ENCODE assay signal across 8 cellular contexts in genomic region chr14:68140111-68140741, GRCh38.
A peak's percentile ranks its signal among the peaks of the same experiment; 100 is the strongest.
DNase-seq lines count a peak whose midpoint lies in the region; ATAC-seq, FAIRE-seq and TF ChIP-seq lines count a peak whose summit lies in the region.

No MANE protein-coding gene starts in this region.

- CTCF ChIA-PET in mammary epithelial cell (lab: Charles Lee; ENCODE audit: low non-redundant PET) (interaction anchor here (0.6 kb wide), 2 partner anchors 9 to 196 kb away, joined by 3 read pairs; no protein-coding TSS in a partner anchor), HepG2 (lab: Yijun Ruan, JAX; ENCODE audit: low intra/inter-chr PET ratio, low total read pairs) (no interaction called here)

- intact Hi-C loops in mammary epithelial cell (cut with micrococcal nuclease) (loop anchor here (2.0 to 10.0 kb wide), 8 partner anchors 51 to 805 kb away; no protein-coding TSS in a partner anchor), HepG2 (cut with micrococcal nuclease; ENCODE audit: unreplicated experiment) (no loop called here)

- no peak for TF ChIP-seq EP300 in HepG2 (IDR thresholded peaks at IDR 0.05; ENCODE audit: low read depth in 2 of 2, low read length in 2 of 2)
- TF ChIP-seq EP300 in HepG2 (CRISPR knock-in tag; IDR thresholded peaks at IDR 0.05; ENCODE audit: borderline replicate concordance), result no peak

- H3K79me2 ChIP-seq in mammary epithelial cell (ENCODE audit: insufficient read depth, low read length) (no peaks in the 10 kb centered on the region), HepG2 (ENCODE audit: insufficient read depth, low read length) (no peaks in the 10 kb centered on the region)

- no peak for TF ChIP-seq RAD21 in HepG2 (CRISPR knock-in tag; IDR thresholded peaks at IDR 0.05)

- no peaks in the 10 kb centered on the region for H4K20me1 ChIP-seq in mammary epithelial cell (ENCODE audit: insufficient read depth, low read length)
- no peaks in the 10 kb centered on the region for H4K20me1 ChIP-seq in HepG2 (ENCODE audit: insufficient read depth, low read length)

- H3K9me3 ChIP-seq in mammary epithelial cell (replicated peaks; ENCODE audit: insufficient read depth, low read length), result no peaks in the 10 kb centered on the region
- no peaks in the 10 kb centered on the region for H3K9me3 ChIP-seq in HepG2 (ENCODE audit: low read length)

- 0% methylated on average over 2 of the region's 2 CpGs for whole genome bisulfite sequencing in mammary epithelial cell (ENCODE audit: low coverage, missing lambda C conversion rate)
- WGBS in HepG2 (ENCODE audit: low lambda C conversion rate), result 42% methylated on average over 2 of the region's 2 CpGs
- WGBS in urinary bladder, result 21% methylated on average over 2 of the region's 2 CpGs

- H3K9ac ChIP-seq in mammary epithelial cell (ENCODE audit: insufficient read depth, low read length), result peak overlapping the region; percentile 90
- no peak overlapping the region for H3K9ac ChIP-seq in HepG2 (ENCODE audit: insufficient read depth, low read depth, low read length)

- POLR2A ChIA-PET in HepG2 (lab: Yijun Ruan, JAX), result no interaction called here

- H3K4me1 ChIP-seq in mammary epithelial cell (ENCODE audit: insufficient read depth, low read length) (peaks cover 82% of the 10 kb centered on the region), HepG2 (ENCODE audit: insufficient read depth, low read length) (peaks cover 46% of the 10 kb centered on the region), urinary bladder (ENCODE audit: insufficient read depth) (peaks cover 3% of the 10 kb centered on the region)

- dilution Hi-C loops in mammary epithelial cell (cut with HindIII; ENCODE audit: low sequenced_read_pairs), result no loop called here

- in situ Hi-C loops in ACHN (cut with HindIII; ENCODE audit: low pct_ligation_motif_present, low pct_unique_long_range_greater_than_20kb, low sequenced_read_pairs), result loop anchor here (25.0 kb wide), 1 partner anchor 203 kb away; no protein-coding TSS in a partner anchor
- in situ Hi-C loops in mammary epithelial cell (cut with MboI; ENCODE audit: low sequenced_read_pairs in 2 of 2), result no loop called here
- in situ Hi-C loops in HepG2 (cut with HindIII; ENCODE audit: extremely low pct_ligation_motif_present, low pct_unique_long_range_greater_than_20kb), result no loop called here

- no peaks in the 10 kb centered on the region for H3K27me3 ChIP-seq in mammary epithelial cell (ENCODE audit: insufficient read depth, low read length)
- no peaks in the 10 kb centered on the region for H3K27me3 ChIP-seq in HepG2 (ENCODE audit: control insufficient read depth in 1 of 2, insufficient read depth in 2 of 2, low read length in 2 of 2)

- H3K36me3 ChIP-seq in mammary epithelial cell (ENCODE audit: insufficient read depth, low read length) (no peaks in the 10 kb centered on the region), HepG2 (replicated peaks in 1 of 2; ENCODE audit: control insufficient read depth in 1 of 2, insufficient read depth in 2 of 2, low read length in 2 of 2) (no peaks in the 10 kb centered on the region), urinary bladder (ENCODE audit: insufficient read depth) (no peaks in the 10 kb centered on the region)

- no peak for TF ChIP-seq CTCF in mammary epithelial cell (conservative IDR thresholded peaks at IDR 0.05 in 1 of 2, IDR thresholded peaks at IDR 0.05 in 1 of 2; ENCODE audit: extremely low read depth in 1 of 2, insufficient read depth in 1 of 2, low read depth in 1 of 2, low read length in 2 of 2)
- no peak for TF ChIP-seq CTCF in HepG2 (CRISPR knock-in tag; IDR thresholded peaks at IDR 0.05)

- no peak for FAIRE-seq in HepG2 (lab: Jason Lieb, UNC)

- peak overlapping the region; percentile 99 for H3K27ac ChIP-seq in mammary epithelial cell (ENCODE audit: insufficient read depth, low read depth, low read length)
- H3K27ac ChIP-seq in HepG2 (ENCODE audit: extremely low read length, insufficient read depth, low read length), result no peak overlapping the region
- H3K27ac ChIP-seq in urinary bladder (ENCODE audit: low read depth), result peak overlapping the region; percentile 60

- ATAC-seq in HepG2 (no peak), GM19035 (IDR thresholded peaks at IDR 0.05; ENCODE audit: unreplicated experiment) (no peak)

- no peak overlapping the region for H3K4me3 ChIP-seq in mammary epithelial cell (replicated peaks in 1 of 3; ENCODE audit: insufficient read depth in 1 of 3, low read depth in 2 of 3, low read length in 3 of 3)
- no peak overlapping the region for H3K4me3 ChIP-seq in HepG2 (replicated peaks in 1 of 3; ENCODE audit: insufficient read depth in 1 of 3, low read depth in 2 of 3, low read length in 3 of 3)
- H3K4me3 ChIP-seq in urinary bladder (ENCODE audit: low read depth, low read length), result no peak overlapping the region

- H2AFZ ChIP-seq in mammary epithelial cell (ENCODE audit: low read depth, low read length) (no peak overlapping the region), HepG2 (ENCODE audit: low read length) (no peak overlapping the region)

- peak overlapping the region; percentile 74 for H3K4me2 ChIP-seq in mammary epithelial cell (ENCODE audit: insufficient read depth, low read depth, low read length)
- no peak overlapping the region for H3K4me2 ChIP-seq in HepG2 (ENCODE audit: low read depth, low read length)

- DNase-seq in ACHN (peak; percentile 98), M059J (ENCODE audit: low read depth) (peak; percentile 100), mammary epithelial cell (peak; percentile 99), HepG2 (ENCODE audit: low spot score) (peak; percentile 64), NCI-H1930 (lab: John Stamatoyannopoulos, UW) (no peak)
- DNase-seq in stimulated activated naive CD4-positive, alpha-beta T cell (lab: John Stamatoyannopoulos, UW), result no peak

- BruUV-seq in mammary epithelial cell (replicated peaks; lab: Mats Ljungman, UMichigan) (no TSS peak), HepG2 (replicated peaks; lab: Mats Ljungman, UMichigan) (no TSS peak)

- TF ChIP-seq POLR2A in HepG2 (IDR thresholded peaks at IDR 0.05; ENCODE audit: insufficient read depth in 1 of 2, low read depth in 2 of 2, low read length in 2 of 2), result no peak

TF ChIP-seq in HepG2, 621 proteins besides CTCF, POLR2A, EP300 and RAD21 (continues in another document):
- TF ChIP-seq TBL1XR1 (IDR thresholded peaks at IDR 0.05; ENCODE audit: borderline replicate concordance, low read length, partially characterized antibody) (no peak), MAFK (conservative IDR thresholded peaks at IDR 0.05 in 1 of 2, IDR thresholded peaks at IDR 0.05 in 1 of 2; ENCODE audit: low read length in 2 of 2) (peak in 1 of 2 experiments; percentile 14; a peak in 1 of 4 replicates), ZNF713 (CRISPR knock-in tag; IDR thresholded peaks at IDR 0.05) (no peak), ZNF839 (CRISPR knock-in tag; IDR thresholded peaks at IDR 0.05; ENCODE audit: borderline replicate concordance) (no peak), ZBTB46 (CRISPR knock-in tag; IDR thresholded peaks at IDR 0.05; ENCODE audit: borderline replicate concordance) (no peak), POLR2AphosphoS5 (IDR thresholded peaks at IDR 0.05; ENCODE audit: low read depth, low read length) (no peak), NFYB (CRISPR knock-in tag; IDR thresholded peaks at IDR 0.05) (no peak), KLF12 (CRISPR knock-in tag; IDR thresholded peaks at IDR 0.05; ENCODE audit: borderline replicate concordance) (no peak), ZKSCAN5 (CRISPR knock-in tag; IDR thresholded peaks at IDR 0.05) (no peak), UBTF (CRISPR knock-in tag; IDR thresholded peaks at IDR 0.05) (no peak), CREB1 (IDR thresholded peaks at IDR 0.05) (0 out of 2 replicates have a peak, but pooled peaks have one; percentile 21), CREB1 (CRISPR knock-in tag; IDR thresholded peaks at IDR 0.05) (peak; percentile 21; the same call in 1 of the 2 replicates), KDM6A (CRISPR knock-in tag; IDR thresholded peaks at IDR 0.05; ENCODE audit: low read depth) (no peak), SYNCRIP (IDR thresholded peaks at IDR 0.05; ENCODE audit: insufficient read depth, low read depth, low read length) (no peak), ZSCAN20 (CRISPR knock-in tag; IDR thresholded peaks at IDR 0.05; ENCODE audit: borderline replicate concordance) (no peak), ZNF326 (CRISPR knock-in tag; IDR thresholded peaks at IDR 0.05; ENCODE audit: borderline replicate concordance) (no peak), ZFP82 (CRISPR knock-in tag; IDR thresholded peaks at IDR 0.05; ENCODE audit: borderline replicate concordance) (no peak)

Comparison
In these comparisons a context has a peak if more than half of its experiments do, and no peak if none do; other contexts are left out.
1. DNase-seq: peak in ACHN (single experiment), M059J (single experiment), mammary epithelial cell (single experiment) and HepG2 (single experiment); none in NCI-H1930 (0 of 2) and stimulated activated naive CD4-positive, alpha-beta T cell (0 of 6).